ENCODE assay signal across 1 cellular context in the genomic region with DNA sequence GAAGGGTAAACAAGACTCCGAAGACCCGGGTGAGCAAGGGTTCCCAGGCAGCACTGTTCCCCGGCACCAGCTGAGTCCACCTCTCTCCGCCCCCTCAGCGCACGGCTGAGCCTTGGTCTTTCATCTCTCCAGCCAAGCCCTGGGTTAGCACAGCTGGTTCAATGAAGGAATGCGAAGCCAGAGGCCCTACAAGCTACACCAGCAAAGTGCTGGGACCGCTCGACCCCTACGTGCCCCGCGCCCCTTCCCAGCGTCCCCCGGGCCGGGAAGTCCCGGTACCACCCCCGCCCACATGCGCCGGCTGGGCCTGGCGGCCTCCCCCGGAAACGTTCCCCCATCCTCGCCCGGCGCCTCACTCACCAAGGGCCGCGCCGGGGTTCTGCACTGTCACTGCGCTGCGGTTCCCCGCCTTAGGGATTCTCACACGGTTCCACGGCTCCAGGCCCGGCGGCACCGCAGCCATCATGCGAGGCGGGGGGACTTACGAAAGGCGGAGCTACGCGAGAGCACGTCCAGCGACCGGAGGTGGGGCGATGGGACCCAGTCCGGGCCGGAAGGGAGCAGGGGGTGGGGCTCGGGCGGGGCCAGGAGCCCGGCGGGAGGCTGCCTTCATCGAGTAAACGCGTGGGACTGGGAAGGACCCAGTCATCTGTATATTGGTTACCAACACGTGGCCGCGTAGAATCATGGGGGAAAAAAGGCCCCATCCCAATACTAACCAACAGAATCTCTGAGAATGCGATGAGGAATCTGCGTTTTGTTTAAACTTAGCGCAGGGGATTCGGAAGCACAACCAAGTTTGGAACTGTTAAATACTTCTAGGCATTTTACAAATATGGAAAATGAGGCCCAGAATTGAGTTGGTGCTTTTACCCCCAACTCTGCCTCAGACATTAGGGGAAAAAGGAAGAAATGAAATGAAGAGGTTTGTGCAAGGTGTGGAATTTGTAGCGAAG.
TF ChIP-seq lines count a peak whose summit lies in the region.

No MANE protein-coding gene starts in this region.

TF ChIP-seq in HepG2, 621 proteins besides CTCF, POLR2A, EP300 and RAD21 (continued from another document and continues in another):
- TF ChIP-seq, protein P1, sequence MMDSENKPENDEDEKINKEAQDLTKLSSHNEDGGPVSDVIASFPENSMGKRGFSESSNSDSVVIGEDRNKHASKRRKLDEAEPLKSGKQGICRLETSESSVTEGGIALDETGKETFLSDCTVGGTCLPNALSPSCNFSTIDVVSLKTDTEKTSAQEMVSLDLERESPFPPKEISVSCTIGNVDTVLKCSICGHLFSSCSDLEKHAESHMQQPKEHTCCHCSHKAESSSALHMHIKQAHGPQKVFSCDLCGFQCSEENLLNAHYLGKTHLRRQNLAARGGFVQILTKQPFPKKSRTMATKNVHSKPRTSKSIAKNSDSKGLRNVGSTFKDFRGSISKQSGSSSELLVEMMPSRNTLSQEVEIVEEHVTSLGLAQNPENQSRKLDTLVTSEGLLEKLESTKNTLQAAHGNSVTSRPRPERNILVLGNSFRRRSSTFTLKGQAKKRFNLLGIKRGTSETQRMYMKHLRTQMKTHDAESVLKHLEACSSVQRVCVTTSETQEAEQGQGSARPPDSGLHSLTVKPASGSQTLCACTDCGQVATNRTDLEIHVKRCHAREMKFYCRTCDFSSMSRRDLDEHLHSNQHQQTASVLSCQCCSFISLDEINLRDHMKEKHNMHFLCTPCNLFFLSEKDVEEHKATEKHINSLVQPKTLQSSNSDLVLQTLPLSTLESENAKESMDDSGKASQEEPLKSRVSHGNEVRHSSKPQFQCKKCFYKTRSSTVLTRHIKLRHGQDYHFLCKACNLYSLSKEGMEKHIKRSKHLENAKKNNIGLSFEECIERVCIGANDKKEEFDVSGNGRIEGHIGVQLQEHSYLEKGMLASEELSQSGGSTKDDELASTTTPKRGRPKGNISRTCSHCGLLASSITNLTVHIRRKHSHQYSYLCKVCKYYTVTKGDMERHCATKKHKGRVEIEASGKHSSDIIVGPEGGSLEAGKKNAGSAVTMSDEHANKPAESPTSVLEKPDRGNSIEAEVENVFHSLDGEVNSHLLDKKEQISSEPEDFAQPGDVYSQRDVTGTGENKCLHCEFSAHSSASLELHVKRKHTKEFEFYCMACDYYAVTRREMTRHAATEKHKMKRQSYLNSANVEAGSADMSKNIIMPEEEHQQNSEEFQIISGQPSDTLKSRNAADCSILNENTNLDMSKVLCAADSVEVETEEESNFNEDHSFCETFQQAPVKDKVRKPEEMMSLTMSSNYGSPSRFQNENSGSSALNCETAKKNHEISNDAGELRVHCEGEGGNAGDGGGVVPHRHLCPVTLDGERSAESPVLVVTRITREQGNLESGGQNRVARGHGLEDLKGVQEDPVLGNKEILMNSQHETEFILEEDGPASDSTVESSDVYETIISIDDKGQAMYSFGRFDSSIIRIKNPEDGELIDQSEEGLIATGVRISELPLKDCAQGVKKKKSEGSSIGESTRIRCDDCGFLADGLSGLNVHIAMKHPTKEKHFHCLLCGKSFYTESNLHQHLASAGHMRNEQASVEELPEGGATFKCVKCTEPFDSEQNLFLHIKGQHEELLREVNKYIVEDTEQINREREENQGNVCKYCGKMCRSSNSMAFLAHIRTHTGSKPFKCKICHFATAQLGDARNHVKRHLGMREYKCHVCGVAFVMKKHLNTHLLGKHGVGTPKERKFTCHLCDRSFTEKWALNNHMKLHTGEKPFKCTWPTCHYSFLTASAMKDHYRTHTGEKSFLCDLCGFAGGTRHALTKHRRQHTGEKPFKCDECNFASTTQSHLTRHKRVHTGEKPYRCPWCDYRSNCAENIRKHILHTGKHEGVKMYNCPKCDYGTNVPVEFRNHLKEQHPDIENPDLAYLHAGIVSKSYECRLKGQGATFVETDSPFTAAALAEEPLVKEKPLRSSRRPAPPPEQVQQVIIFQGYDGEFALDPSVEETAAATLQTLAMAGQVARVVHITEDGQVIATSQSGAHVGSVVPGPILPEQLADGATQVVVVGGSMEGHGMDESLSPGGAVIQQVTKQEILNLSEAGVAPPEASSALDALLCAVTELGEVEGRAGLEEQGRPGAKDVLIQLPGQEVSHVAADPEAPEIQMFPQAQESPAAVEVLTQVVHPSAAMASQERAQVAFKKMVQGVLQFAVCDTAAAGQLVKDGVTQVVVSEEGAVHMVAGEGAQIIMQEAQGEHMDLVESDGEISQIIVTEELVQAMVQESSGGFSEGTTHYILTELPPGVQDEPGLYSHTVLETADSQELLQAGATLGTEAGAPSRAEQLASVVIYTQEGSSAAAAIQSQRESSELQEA (CRISPR knock-in tag; IDR thresholded peaks at IDR 0.05; ENCODE audit: not compliant biosample characterization) = peak; percentile 68
- peak; percentile 88 for TF ChIP-seq ARID2 (CRISPR knock-in tag; IDR thresholded peaks at IDR 0.05; ENCODE audit: borderline replicate concordance)
- TF ChIP-seq, protein P2, sequence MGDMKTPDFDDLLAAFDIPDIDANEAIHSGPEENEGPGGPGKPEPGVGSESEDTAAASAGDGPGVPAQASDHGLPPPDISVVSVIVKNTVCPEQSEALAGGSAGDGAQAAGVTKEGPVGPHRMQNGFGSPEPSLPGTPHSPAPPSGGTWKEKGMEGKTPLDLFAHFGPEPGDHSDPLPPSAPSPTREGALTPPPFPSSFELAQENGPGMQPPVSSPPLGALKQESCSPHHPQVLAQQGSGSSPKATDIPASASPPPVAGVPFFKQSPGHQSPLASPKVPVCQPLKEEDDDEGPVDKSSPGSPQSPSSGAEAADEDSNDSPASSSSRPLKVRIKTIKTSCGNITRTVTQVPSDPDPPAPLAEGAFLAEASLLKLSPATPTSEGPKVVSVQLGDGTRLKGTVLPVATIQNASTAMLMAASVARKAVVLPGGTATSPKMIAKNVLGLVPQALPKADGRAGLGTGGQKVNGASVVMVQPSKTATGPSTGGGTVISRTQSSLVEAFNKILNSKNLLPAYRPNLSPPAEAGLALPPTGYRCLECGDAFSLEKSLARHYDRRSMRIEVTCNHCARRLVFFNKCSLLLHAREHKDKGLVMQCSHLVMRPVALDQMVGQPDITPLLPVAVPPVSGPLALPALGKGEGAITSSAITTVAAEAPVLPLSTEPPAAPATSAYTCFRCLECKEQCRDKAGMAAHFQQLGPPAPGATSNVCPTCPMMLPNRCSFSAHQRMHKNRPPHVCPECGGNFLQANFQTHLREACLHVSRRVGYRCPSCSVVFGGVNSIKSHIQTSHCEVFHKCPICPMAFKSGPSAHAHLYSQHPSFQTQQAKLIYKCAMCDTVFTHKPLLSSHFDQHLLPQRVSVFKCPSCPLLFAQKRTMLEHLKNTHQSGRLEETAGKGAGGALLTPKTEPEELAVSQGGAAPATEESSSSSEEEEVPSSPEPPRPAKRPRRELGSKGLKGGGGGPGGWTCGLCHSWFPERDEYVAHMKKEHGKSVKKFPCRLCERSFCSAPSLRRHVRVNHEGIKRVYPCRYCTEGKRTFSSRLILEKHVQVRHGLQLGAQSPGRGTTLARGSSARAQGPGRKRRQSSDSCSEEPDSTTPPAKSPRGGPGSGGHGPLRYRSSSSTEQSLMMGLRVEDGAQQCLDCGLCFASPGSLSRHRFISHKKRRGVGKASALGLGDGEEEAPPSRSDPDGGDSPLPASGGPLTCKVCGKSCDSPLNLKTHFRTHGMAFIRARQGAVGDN (CRISPR knock-in tag; IDR thresholded peaks at IDR 0.05) = peak; percentile 98
- TF ChIP-seq, protein P3, sequence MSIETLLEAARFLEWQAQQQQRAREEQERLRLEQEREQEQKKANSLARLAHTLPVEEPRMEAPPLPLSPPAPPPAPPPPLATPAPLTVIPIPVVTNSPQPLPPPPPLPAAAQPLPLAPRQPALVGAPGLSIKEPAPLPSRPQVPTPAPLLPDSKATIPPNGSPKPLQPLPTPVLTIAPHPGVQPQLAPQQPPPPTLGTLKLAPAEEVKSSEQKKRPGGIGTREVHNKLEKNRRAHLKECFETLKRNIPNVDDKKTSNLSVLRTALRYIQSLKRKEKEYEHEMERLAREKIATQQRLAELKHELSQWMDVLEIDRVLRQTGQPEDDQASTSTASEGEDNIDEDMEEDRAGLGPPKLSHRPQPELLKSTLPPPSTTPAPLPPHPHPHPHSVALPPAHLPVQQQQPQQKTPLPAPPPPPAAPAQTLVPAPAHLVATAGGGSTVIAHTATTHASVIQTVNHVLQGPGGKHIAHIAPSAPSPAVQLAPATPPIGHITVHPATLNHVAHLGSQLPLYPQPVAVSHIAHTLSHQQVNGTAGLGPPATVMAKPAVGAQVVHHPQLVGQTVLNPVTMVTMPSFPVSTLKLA (IDR thresholded peaks at IDR 0.05) = peak; percentile 27; the same call in 1 of the 2 replicates
- TF ChIP-seq, protein P4, sequence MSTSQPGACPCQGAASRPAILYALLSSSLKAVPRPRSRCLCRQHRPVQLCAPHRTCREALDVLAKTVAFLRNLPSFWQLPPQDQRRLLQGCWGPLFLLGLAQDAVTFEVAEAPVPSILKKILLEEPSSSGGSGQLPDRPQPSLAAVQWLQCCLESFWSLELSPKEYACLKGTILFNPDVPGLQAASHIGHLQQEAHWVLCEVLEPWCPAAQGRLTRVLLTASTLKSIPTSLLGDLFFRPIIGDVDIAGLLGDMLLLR (CRISPR knock-in tag; IDR thresholded peaks at IDR 0.05) = no peak
- peak; percentile 50 for TF ChIP-seq TEAD3 (CRISPR knock-in tag; optimal IDR thresholded peaks at IDR 0.05; ENCODE audit: borderline replicate concordance)
- TF ChIP-seq ADNP (CRISPR knock-in tag; IDR thresholded peaks at IDR 0.05) = no peak
- TF ChIP-seq, protein P5, sequence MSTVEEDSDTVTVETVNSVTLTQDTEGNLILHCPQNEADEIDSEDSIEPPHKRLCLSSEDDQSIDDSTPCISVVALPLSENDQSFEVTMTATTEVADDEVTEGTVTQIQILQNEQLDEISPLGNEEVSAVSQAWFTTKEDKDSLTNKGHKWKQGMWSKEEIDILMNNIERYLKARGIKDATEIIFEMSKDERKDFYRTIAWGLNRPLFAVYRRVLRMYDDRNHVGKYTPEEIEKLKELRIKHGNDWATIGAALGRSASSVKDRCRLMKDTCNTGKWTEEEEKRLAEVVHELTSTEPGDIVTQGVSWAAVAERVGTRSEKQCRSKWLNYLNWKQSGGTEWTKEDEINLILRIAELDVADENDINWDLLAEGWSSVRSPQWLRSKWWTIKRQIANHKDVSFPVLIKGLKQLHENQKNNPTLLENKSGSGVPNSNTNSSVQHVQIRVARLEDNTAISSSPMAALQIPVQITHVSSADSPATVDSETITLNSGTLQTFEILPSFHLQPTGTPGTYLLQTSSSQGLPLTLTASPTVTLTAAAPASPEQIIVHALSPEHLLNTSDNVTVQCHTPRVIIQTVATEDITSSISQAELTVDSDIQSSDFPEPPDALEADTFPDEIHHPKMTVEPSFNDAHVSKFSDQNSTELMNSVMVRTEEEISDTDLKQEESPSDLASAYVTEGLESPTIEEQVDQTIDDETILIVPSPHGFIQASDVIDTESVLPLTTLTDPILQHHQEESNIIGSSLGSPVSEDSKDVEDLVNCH (CRISPR knock-in tag; IDR thresholded peaks at IDR 0.05) = 0 out of 2 replicates have a peak, but pooled peaks have one; percentile 44
- TF ChIP-seq MAZ (IDR thresholded peaks at IDR 0.05; ENCODE audit: borderline replicate concordance, low read depth, low read length) = peak; percentile 76; the same call in 1 of the 2 replicates
- peak; percentile 81; the same call in 1 of the 2 replicates for TF ChIP-seq MAZ (CRISPR knock-in tag; IDR thresholded peaks at IDR 0.05; ENCODE audit: low read depth)
- peak; percentile 62; the same call in 1 of the 2 replicates for TF ChIP-seq ZBTB38 (CRISPR knock-in tag; IDR thresholded peaks at IDR 0.05)
- TF ChIP-seq ZNF670 (CRISPR knock-in tag; IDR thresholded peaks at IDR 0.05; ENCODE audit: borderline replicate concordance) = peak; percentile 91; the same call in 1 of the 2 replicates
- peak; percentile 46; the same call in 1 of the 2 replicates for TF ChIP-seq FIP1L1 (IDR thresholded peaks at IDR 0.05; ENCODE audit: borderline replicate concordance, insufficient read depth, low read depth, low read length)
- peak; percentile 59; the same call in 1 of the 2 replicates for TF ChIP-seq SAFB2 (CRISPR knock-in tag; IDR thresholded peaks at IDR 0.05; ENCODE audit: borderline replicate concordance, low read depth)
- TF ChIP-seq, protein P6, sequence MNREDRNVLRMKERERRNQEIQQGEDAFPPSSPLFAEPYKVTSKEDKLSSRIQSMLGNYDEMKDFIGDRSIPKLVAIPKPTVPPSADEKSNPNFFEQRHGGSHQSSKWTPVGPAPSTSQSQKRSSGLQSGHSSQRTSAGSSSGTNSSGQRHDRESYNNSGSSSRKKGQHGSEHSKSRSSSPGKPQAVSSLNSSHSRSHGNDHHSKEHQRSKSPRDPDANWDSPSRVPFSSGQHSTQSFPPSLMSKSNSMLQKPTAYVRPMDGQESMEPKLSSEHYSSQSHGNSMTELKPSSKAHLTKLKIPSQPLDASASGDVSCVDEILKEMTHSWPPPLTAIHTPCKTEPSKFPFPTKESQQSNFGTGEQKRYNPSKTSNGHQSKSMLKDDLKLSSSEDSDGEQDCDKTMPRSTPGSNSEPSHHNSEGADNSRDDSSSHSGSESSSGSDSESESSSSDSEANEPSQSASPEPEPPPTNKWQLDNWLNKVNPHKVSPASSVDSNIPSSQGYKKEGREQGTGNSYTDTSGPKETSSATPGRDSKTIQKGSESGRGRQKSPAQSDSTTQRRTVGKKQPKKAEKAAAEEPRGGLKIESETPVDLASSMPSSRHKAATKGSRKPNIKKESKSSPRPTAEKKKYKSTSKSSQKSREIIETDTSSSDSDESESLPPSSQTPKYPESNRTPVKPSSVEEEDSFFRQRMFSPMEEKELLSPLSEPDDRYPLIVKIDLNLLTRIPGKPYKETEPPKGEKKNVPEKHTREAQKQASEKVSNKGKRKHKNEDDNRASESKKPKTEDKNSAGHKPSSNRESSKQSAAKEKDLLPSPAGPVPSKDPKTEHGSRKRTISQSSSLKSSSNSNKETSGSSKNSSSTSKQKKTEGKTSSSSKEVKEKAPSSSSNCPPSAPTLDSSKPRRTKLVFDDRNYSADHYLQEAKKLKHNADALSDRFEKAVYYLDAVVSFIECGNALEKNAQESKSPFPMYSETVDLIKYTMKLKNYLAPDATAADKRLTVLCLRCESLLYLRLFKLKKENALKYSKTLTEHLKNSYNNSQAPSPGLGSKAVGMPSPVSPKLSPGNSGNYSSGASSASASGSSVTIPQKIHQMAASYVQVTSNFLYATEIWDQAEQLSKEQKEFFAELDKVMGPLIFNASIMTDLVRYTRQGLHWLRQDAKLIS (CRISPR knock-in tag; IDR thresholded peaks at IDR 0.05) = 0 out of 2 replicates have a peak, but pooled peaks have one; percentile 73
- TF ChIP-seq, protein P7, sequence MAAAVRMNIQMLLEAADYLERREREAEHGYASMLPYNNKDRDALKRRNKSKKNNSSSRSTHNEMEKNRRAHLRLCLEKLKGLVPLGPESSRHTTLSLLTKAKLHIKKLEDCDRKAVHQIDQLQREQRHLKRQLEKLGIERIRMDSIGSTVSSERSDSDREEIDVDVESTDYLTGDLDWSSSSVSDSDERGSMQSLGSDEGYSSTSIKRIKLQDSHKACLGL (CRISPR knock-in tag; IDR thresholded peaks at IDR 0.05) = peak; percentile 85
- TF ChIP-seq ZNF24 (IDR thresholded peaks at IDR 0.05) = no peak
- peak; percentile 93 for TF ChIP-seq HIVEP1 (CRISPR knock-in tag; IDR thresholded peaks at IDR 0.05)
- TF ChIP-seq MZF1 (CRISPR knock-in tag; IDR thresholded peaks at IDR 0.05; ENCODE audit: borderline replicate concordance) = peak; percentile 21; the same call in 1 of the 2 replicates
- TF ChIP-seq ZNF121 (CRISPR knock-in tag; IDR thresholded peaks at IDR 0.05) = no peak
